In genomic region chr12:119460876-119461275, GRCh38 we compare ENCODE assay signal across 8 cellular contexts.
"Had no signal": no experiment of that assay in that cellular context is flagged by ENCODE, and none has a peak within 500 bp of the region (broad histone marks: within the 10 kb centered on the region; RNA-seq: fewer than 3 reads in every experiment).

No MANE protein-coding gene starts in this region.

- DNase-seq: GM23248, GOT3, H7, HFFc6 had no signal

- H3K36me3 ChIP-seq: HAP-1 had no signal

- ATAC-seq: HCT116, HepG2 had no signal

- H3K4me3 ChIP-seq: GM23248, HAP-1 had no signal

- H3K27ac ChIP-seq: GM23248, HL-60 had no signal

- H3K9me3 ChIP-seq: HAP-1 had no signal

- H2AFZ ChIP-seq: GM23248 had no signal

- H3K9ac ChIP-seq: GM23248 had no signal

- H3K4me1 ChIP-seq: HAP-1 had no signal
